30 cellular contexts compared by ENCODE assay signal in the genomic region with DNA sequence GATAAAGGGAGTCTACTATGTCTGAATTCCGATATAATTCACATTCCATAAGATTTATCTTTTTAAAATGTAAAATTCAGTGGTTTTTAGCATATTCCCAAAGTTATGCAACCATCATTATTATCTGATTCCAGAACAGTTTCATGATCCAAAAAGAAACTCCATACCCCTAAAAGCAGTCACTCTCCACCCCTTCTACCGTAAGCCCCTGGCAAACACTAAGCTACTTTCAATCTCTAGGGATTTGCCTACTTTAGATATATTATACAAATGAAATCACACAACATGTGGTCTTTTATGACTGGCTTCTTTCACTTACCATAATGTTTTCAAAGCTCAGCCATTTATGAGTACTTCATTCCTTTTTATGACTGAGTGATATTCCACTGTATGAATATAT.
"Had no signal": no experiment of that assay in that cellular context is flagged by ENCODE, and none has a peak within 500 bp of the region (broad histone marks: within the 10 kb centered on the region; RNA-seq: fewer than 3 reads in every experiment).

No MANE protein-coding gene starts in this region.

- H3K4me3 ChIP-seq: ascending aorta, breast epithelium, cardiac muscle cell, colonic mucosa, esophagus squamous epithelium had no signal

- H3K9me3 ChIP-seq: colonic mucosa, esophagus squamous epithelium had no signal

- DNase-seq: activated B cell treated with CpG ODN at 0.5 μM for 24 hours; activated CD4-positive, alpha-beta memory T cell treated with anti-CD3 and anti-CD28 coated beads for 36 hours; activated CD4-positive, alpha-beta T cell treated with anti-CD3 and anti-CD28 coated beads for 48 hours; activated CD8-positive, alpha-beta memory T cell treated with anti-CD3 and anti-CD28 coated beads, Interleukin-2, amount 10 ng/mL, durations not matched to agents 7 days and 5 days; activated CD8-positive, alpha-beta memory T cell treated with anti-CD3 and anti-CD28 coated beads, Interleukin-2, amount 50 U/mL, for 4 hours; activated CD8-positive, alpha-beta T cell treated with anti-CD3 and anti-CD28 coated beads, Interleukin-2, amount 10 ng/mL, durations not matched to agents 7 days and 5 days; activated effector memory CD4-positive, alpha-beta T cell treated with anti-CD3 and anti-CD28 coated beads, Interleukin-2, amount 50 U/mL, for 16 hours; activated naive CD4-positive, alpha-beta T cell treated with anti-CD3 and anti-CD28 coated beads for 36 hours; activated naive CD8-positive, alpha-beta T cell treated with anti-CD3 and anti-CD28 coated beads for 36 hours; activated naive CD8-positive, alpha-beta T cell treated with anti-CD3 and anti-CD28 coated beads, Interleukin-2, amount 50 U/mL, for 24 hours; activated T-cell treated with anti-CD3 and anti-CD28 coated beads, Interleukin-2, amount 50 U/mL, for 1 hour; activated T-cell treated with anti-CD3 and anti-CD28 coated beads, Interleukin-2, amount 50 U/mL, for 48 hours; central memory CD4-positive, alpha-beta T cell; cerebellar nuclear complex; colonic mucosa; effector CD8-positive, alpha-beta T cell; esophagus squamous epithelium; foreskin fibroblast; head of caudate nucleus; hippocampal formation; T-cell; T1000; WERI-Rb-1 had no signal

- H3K4me1 ChIP-seq: ascending aorta, breast epithelium, colonic mucosa, esophagus squamous epithelium had no signal

- FAIRE-seq: endothelial cell of umbilical vein, frontal cortex had no signal

- ATAC-seq: activated CD4-positive, CD25-positive, alpha-beta regulatory T cell treated with anti-CD3 and anti-CD28 coated beads, Interleukin-2, amount 50 U/mL, for 24 hours; activated CD8-positive, alpha-beta memory T cell treated with anti-CD3 and anti-CD28 coated beads, Interleukin-2, amount 10 ng/mL, durations not matched to agents 7 days and 5 days; activated CD8-positive, alpha-beta T cell treated with anti-CD3 and anti-CD28 coated beads, Interleukin-2, amount 10 ng/mL, durations not matched to agents 7 days and 5 days; activated naive CD8-positive, alpha-beta T cell treated with anti-CD3 and anti-CD28 coated beads, Interleukin-2, amount 50 U/mL, for 24 hours; T-cell had no signal

- H3K27ac ChIP-seq: ascending aorta, breast epithelium, cardiac muscle cell, colonic mucosa, epithelial cell of prostate, esophagus squamous epithelium, WERI-Rb-1 had no signal

- H3K27me3 ChIP-seq: ascending aorta, breast epithelium, cardiac muscle cell, colonic mucosa, esophagus squamous epithelium had no signal

- H3K36me3 ChIP-seq: ascending aorta, breast epithelium, cardiac muscle cell, colonic mucosa, esophagus squamous epithelium, WERI-Rb-1 had no signal
